ENCODE assay signal across 8 cellular contexts in genomic region chr6:87472525-87473418, GRCh38. TPM values are rescaled to one million over a fixed set of nuclear protein-coding genes. Genes with fewer than 3 reads are reported as not detected.
DNase-seq lines count a peak whose midpoint lies in the region; ATAC-seq, FAIRE-seq and TF ChIP-seq lines count a peak whose summit lies in the region.

A gene with protein sequence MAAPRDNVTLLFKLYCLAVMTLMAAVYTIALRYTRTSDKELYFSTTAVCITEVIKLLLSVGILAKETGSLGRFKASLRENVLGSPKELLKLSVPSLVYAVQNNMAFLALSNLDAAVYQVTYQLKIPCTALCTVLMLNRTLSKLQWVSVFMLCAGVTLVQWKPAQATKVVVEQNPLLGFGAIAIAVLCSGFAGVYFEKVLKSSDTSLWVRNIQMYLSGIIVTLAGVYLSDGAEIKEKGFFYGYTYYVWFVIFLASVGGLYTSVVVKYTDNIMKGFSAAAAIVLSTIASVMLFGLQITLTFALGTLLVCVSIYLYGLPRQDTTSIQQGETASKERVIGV (plus strand): TSS chr6:87472974. CDS start chr6:87473004, 30 bp downstream.

- H3K27me3 Mint-ChIP-seq in naive thymus-derived CD4-positive, alpha-beta T cell = peaks cover 2 to 14% (median 9%) of the 10 kb centered on the region in 5 donors
- H3K27me3 Mint-ChIP-seq in stimulated activated memory B cell treated with anti-CD40 and anti-IgM and Interleukin-4, amounts not matched to agents 10 μg/mL and 1 μg/mL and 100 μg/mL, for 72 hours = peaks cover 10% of the 10 kb centered on the region

- in situ Hi-C loops in GM23248 (cut with MboI) = no loop called here

- intact Hi-C loops in naive thymus-derived CD4-positive, alpha-beta T cell (cut with micrococcal nuclease) = loop anchor here (1.0 to 10.0 kb wide), 14 partner anchors 36 to 1878 kb away; partner anchors contain the start of genes AKIRIN2 (in 2 of the 2), ORC3 (in 2 of the 2), SMIM8 (in 2 of the 2) and ZNF292 (in 2 of the 2)

- H3K4me3 Mint-ChIP-seq in naive thymus-derived CD4-positive, alpha-beta T cell = peak within 1 kb of the TSS; percentile 88 to 99 (median 98)
- peak within 1 kb of the TSS; percentile 96 for H3K4me3 Mint-ChIP-seq in stimulated activated memory B cell treated with anti-CD40 and anti-IgM and Interleukin-4, amounts not matched to agents 10 μg/mL and 1 μg/mL and 100 μg/mL, for 72 hours

- peak; percentile 97 for ATAC-seq in naive thymus-derived CD4-positive, alpha-beta T cell
- peak; percentile 99 for ATAC-seq in stimulated activated memory B cell treated with anti-CD40 and anti-IgM and Interleukin-4, amounts not matched to agents 10 μg/mL and 1 μg/mL and 100 μg/mL, for 72 hours

- H3K27me3 ChIP-seq in GM23248 (replicated peaks; ENCODE audit: insufficient read depth) (no peaks in the 10 kb centered on the region), Karpas-422 (ENCODE audit: low read length) (no peaks in the 10 kb centered on the region)
- no peaks in the 10 kb centered on the region for H3K27me3 ChIP-seq in naive thymus-derived CD4-positive, alpha-beta T cell (ENCODE audit: control insufficient read depth in 2 of 2, insufficient read depth in 2 of 2, low read length in 2 of 2)

- peaks cover 14% of the 10 kb centered on the region; the same call in 1 of the 2 replicates for H3K4me1 ChIP-seq in GM23248 (ENCODE audit: insufficient read depth)
- H3K4me1 ChIP-seq in Karpas-422 (ENCODE audit: low read length) = peaks cover 35% of the 10 kb centered on the region
- H3K4me1 ChIP-seq in naive thymus-derived CD4-positive, alpha-beta T cell (ENCODE audit: control insufficient read depth in 2 of 2, insufficient read depth in 2 of 2, low read length in 2 of 2) = peaks cover 9 to 11% of the 10 kb centered on the region in 2 donors

- H3K27ac Mint-ChIP-seq in naive thymus-derived CD4-positive, alpha-beta T cell = peak within 1 kb of the TSS; percentile 95 to 100 (median 99)
- H3K27ac Mint-ChIP-seq in stimulated activated memory B cell treated with anti-CD40 and anti-IgM and Interleukin-4, amounts not matched to agents 10 μg/mL and 1 μg/mL and 100 μg/mL, for 72 hours = peak within 1 kb of the TSS; percentile 94

- peaks cover 0 to 5% (median 0%) of the 10 kb centered on the region in 5 donors for H3K36me3 Mint-ChIP-seq in naive thymus-derived CD4-positive, alpha-beta T cell
- peaks cover under 1% of the 10 kb centered on the region for H3K36me3 Mint-ChIP-seq in stimulated activated memory B cell treated with anti-CD40 and anti-IgM and Interleukin-4, amounts not matched to agents 10 μg/mL and 1 μg/mL and 100 μg/mL, for 72 hours

- peak within 1 kb of the TSS; percentile 67 for H3K27ac ChIP-seq in GM23248
- peak within 1 kb of the TSS; percentile 38; the same call in 1 of the 2 replicates for H3K27ac ChIP-seq in Karpas-422 (ENCODE audit: low read length)
- peak within 1 kb of the TSS; percentile 93 for H3K27ac ChIP-seq in naive thymus-derived CD4-positive, alpha-beta T cell (ENCODE audit: low read depth, low read length)

- H3F3A ChIP-seq in GM23248 (ENCODE audit: insufficient read depth) = peaks cover 10% of the 10 kb centered on the region

- CTCF ChIA-PET in naive thymus-derived CD4-positive, alpha-beta T cell (lab: Charles Lee) = no interaction called here

- H3K9me2 ChIP-seq in GM23248 (ENCODE audit: insufficient read depth) (no peaks in the 10 kb centered on the region), Karpas-422 (replicated peaks; ENCODE audit: insufficient read depth, low read length) (no peaks in the 10 kb centered on the region)

- peak within 1 kb of the TSS; percentile 90 for H3K4me2 ChIP-seq in GM23248 (ENCODE audit: unreplicated experiment)
- H3K4me2 ChIP-seq in Karpas-422 (ENCODE audit: low read depth, low read length, poor library complexity, severe bottlenecking) = peak within 1 kb of the TSS; percentile 98

- H3K9ac ChIP-seq in GM23248 (peak within 1 kb of the TSS; percentile 91), Karpas-422 (ENCODE audit: low read length) (peak within 1 kb of the TSS; percentile 86)

- WGBS in GM23248 (ENCODE audit: low coverage in 1 of 2, low lambda C conversion rate in 2 of 2, missing lambda C conversion rate in 2 of 2), 2 experiments = 2% methylated on average over 59 to 67 of the region's 70 CpGs

- H2AFZ ChIP-seq in GM23248 (peak within 1 kb of the TSS; percentile 95), Karpas-422 (ENCODE audit: low read length) (peak within 1 kb of the TSS; percentile 91)

- TF ChIP-seq CTCF in fibroblast of mammary gland (conservative IDR thresholded peaks at IDR 0.05; ENCODE audit: control insufficient read depth, insufficient read depth, low read depth, low read length) = no peak

- H3K4me3 ChIP-seq in GM23248 = peak within 1 kb of the TSS; percentile 94
- peak within 1 kb of the TSS; percentile 91 for H3K4me3 ChIP-seq in Karpas-422 (ENCODE audit: low read length)
- peak within 1 kb of the TSS; percentile 92 for H3K4me3 ChIP-seq in fibroblast of mammary gland (ENCODE audit: control insufficient read depth, low read depth, low read length)
- peak within 1 kb of the TSS; percentile 81 for H3K4me3 ChIP-seq in naive thymus-derived CD4-positive, alpha-beta T cell (ENCODE audit: low read length)

- H4K20me1 ChIP-seq in GM23248 (ENCODE audit: insufficient read depth) (no peaks in the 10 kb centered on the region), Karpas-422 (ENCODE audit: insufficient read depth, low read depth, low read length) (no peaks in the 10 kb centered on the region)

- peaks cover 14 to 31% (median 20%) of the 10 kb centered on the region in 7 donors for H3K4me1 Mint-ChIP-seq in naive thymus-derived CD4-positive, alpha-beta T cell
- peaks cover 15% of the 10 kb centered on the region for H3K4me1 Mint-ChIP-seq in stimulated activated memory B cell treated with anti-CD40 and anti-IgM and Interleukin-4, amounts not matched to agents 10 μg/mL and 1 μg/mL and 100 μg/mL, for 72 hours

- H3K9me3 Mint-ChIP-seq in naive thymus-derived CD4-positive, alpha-beta T cell = peaks cover 0 to 2% (median 0%) of the 10 kb centered on the region in 11 donors
- no peaks in the 10 kb centered on the region for H3K9me3 Mint-ChIP-seq in stimulated activated memory B cell treated with anti-CD40 and anti-IgM and Interleukin-4, amounts not matched to agents 10 μg/mL and 1 μg/mL and 100 μg/mL, for 72 hours

- H3K9me3 ChIP-seq in GM23248 (ENCODE audit: low read depth) (no peaks in the 10 kb centered on the region), Karpas-422 (ENCODE audit: low read length) (no peaks in the 10 kb centered on the region)
- no peaks in the 10 kb centered on the region for H3K9me3 ChIP-seq in naive thymus-derived CD4-positive, alpha-beta T cell (ENCODE audit: control insufficient read depth in 2 of 3, low read length in 3 of 3)

- H3K79me2 ChIP-seq in GM23248 (ENCODE audit: insufficient read depth) (peaks cover 41% of the 10 kb centered on the region), Karpas-422 (ENCODE audit: low read length) (peaks cover 36% of the 10 kb centered on the region)

- H3K36me3 ChIP-seq in GM23248 (ENCODE audit: low read depth) (0 out of 2 replicates have a peak, but pooled peaks cover under 1% of the 10 kb centered on the region), Karpas-422 (ENCODE audit: insufficient read depth, low read length) (peaks cover 1% of the 10 kb centered on the region; the same call in 1 of the 2 replicates)
- H3K36me3 ChIP-seq in naive thymus-derived CD4-positive, alpha-beta T cell (ENCODE audit: control insufficient read depth in 2 of 3, insufficient read depth in 3 of 3, low read length in 3 of 3) = peaks cover 0 to 12% (median 0%) of the 10 kb centered on the region in 3 experiments

- POLR2A ChIA-PET in naive thymus-derived CD4-positive, alpha-beta T cell (lab: Charles Lee) = interaction anchor here (0.6 to 2.3 kb wide), 8 partner anchors 12 to 320 kb away, joined by 3 to 9 read pairs (median 3); partner anchors contain the start of genes AKIRIN2, ORC3 and RARS2

- no peak for FAIRE-seq in RCC 7860 (lab: Jason Lieb, UNC)

- DNase-seq in Daoy (ENCODE audit: low read depth) (peak; percentile 80), GM23248 (peak; percentile 89), Karpas-422 (peak; percentile 93), RCC 7860 (ENCODE audit: low spot score) (peak; percentile 50), fibroblast of mammary gland (ENCODE audit: low read depth) (peak; percentile 81)
- DNase-seq in activated T-helper 1 cell treated with anti-CD3 and anti-CD28 coated beads, Interleukin-2, amount 50 U/mL, for 16 hours (ENCODE audit: low read depth in 1 of 2, low spot score in 1 of 2) = peak; percentile 66 to 74
- DNase-seq in naive thymus-derived CD4-positive, alpha-beta T cell = peak; percentile 78 to 92 (median 87)

RNA-seq across cellular contexts. Expression of the gene that starts here (rescaled TPM):
- 14.1 and 22.6 TPM in 2 replicates for total RNA-seq in Daoy (2014; rRNA removed; shearing (Covaris generic))
- total RNA-seq in GM23248 (2014; rRNA removed; shearing (Covaris generic)) = 20.6 and 25.6 TPM in 2 replicates
- 31.4 and 32.8 TPM in 2 replicates for polyA plus RNA-seq in GM23248 (2016; fragmentation: Nextera tagmentation; extraction: Ambion mirVana)
- 13.1 and 31.6 TPM in 2 replicates for total RNA-seq in Karpas-422 (2014; rRNA removed; shearing (Covaris generic); ENCODE audit: low replicate concordance)
- total RNA-seq in naive thymus-derived CD4-positive, alpha-beta T cell = 10 to 100 TPM; 10.4 to 23.4 (median 15.6) TPM
- 10 to 100 TPM; 29.2 to 32.6 TPM for polyA plus RNA-seq in naive thymus-derived CD4-positive, alpha-beta T cell

Comparison
In these comparisons a context has a peak if more than half of its experiments do, and no peak if none do; other contexts are left out.
1. Peak in every context shown above with its lines: DNase-seq, ATAC-seq, H3K4me3 ChIP-seq and H3K27ac ChIP-seq.
2. H3K27ac ChIP-seq: peak in every context shown above with its lines; median percentile 93 in naive thymus-derived CD4-positive, alpha-beta T cell; 67 in GM23248; 38 in Karpas-422.